9 cellular contexts compared by ENCODE assay signal in genomic region chrX:68432648-68433047, GRCh38. TPM values are rescaled to one million over a fixed set of nuclear protein-coding genes. Genes with fewer than 3 reads are reported as not detected.
DNase-seq lines count a peak whose midpoint lies in the region; ATAC-seq and TF ChIP-seq lines count a peak whose summit lies in the region.
"Had no signal": no experiment of that assay in that cellular context is flagged by ENCODE, and none has a peak within 500 bp of the region (broad histone marks: within the 10 kb centered on the region; RNA-seq: fewer than 3 reads in every experiment).

No MANE protein-coding gene starts in this region.

- peak; percentile 23 for DNase-seq in HT-29 (ENCODE audit: low spot score)
- no peak for DNase-seq in activated naive CD8-positive, alpha-beta T cell treated with anti-CD3 and anti-CD28 coated beads, Interleukin-2, amount 10 ng/mL, durations not matched to agents 7 days and 5 days
- DNase-seq in smooth muscle cell (lab: John Stamatoyannopoulos, UW; ENCODE audit: unreplicated experiment): no peak
- DNase-seq in hepatic stellate cell (ENCODE audit: low spot score): no peak
- DNase-seq in anterior cingulate cortex (lab: John Stamatoyannopoulos, UW): no peak

- no peaks in the 10 kb centered on the region for H3K4me1 ChIP-seq in iPS-18a (ENCODE audit: control insufficient read depth, low read depth, low read length)
- no peaks in the 10 kb centered on the region for H3K4me1 ChIP-seq in smooth muscle cell (ENCODE audit: low read depth)

- no peaks in the 10 kb centered on the region for H4K20me1 ChIP-seq in smooth muscle cell (ENCODE audit: low read depth)

- H3K9ac ChIP-seq in iPS-18a (ENCODE audit: low read length) (peak overlapping the region; percentile 36), smooth muscle cell (ENCODE audit: low read depth) (no peak overlapping the region)

- no peaks in the 10 kb centered on the region for H3K36me3 Mint-ChIP-seq in activated naive CD8-positive, alpha-beta T cell treated with anti-CD3 and anti-CD28 coated beads, Interleukin-2, amount 10 ng/mL, durations not matched to agents 7 days and 5 days

- H3K36me3 ChIP-seq in iPS-18a (ENCODE audit: control insufficient read depth, low read depth, low read length) (no peaks in the 10 kb centered on the region), smooth muscle cell (ENCODE audit: low read depth) (no peaks in the 10 kb centered on the region)
- H3K36me3 ChIP-seq: neutrophil had no signal

- peak overlapping the region; percentile 90 for H2AFZ ChIP-seq in smooth muscle cell (ENCODE audit: low read depth)

- no peaks in the 10 kb centered on the region for H3F3A ChIP-seq in smooth muscle cell (ENCODE audit: low read depth)

- POLR2A ChIA-PET in activated naive CD8-positive, alpha-beta T cell treated with anti-CD3 and anti-CD28 coated beads, Interleukin-2, amount 10 ng/mL, durations not matched to agents 7 days and 5 days (lab: Charles Lee): no interaction called here

- no peak overlapping the region for H3K27ac Mint-ChIP-seq in activated naive CD8-positive, alpha-beta T cell treated with anti-CD3 and anti-CD28 coated beads, Interleukin-2, amount 10 ng/mL, durations not matched to agents 7 days and 5 days

- WGBS in smooth muscle cell (ENCODE audit: low lambda C conversion rate): 47% methylated on average over 12 of the region's 12 CpGs

- peaks cover 2% of the 10 kb centered on the region for H3K4me1 Mint-ChIP-seq in activated naive CD8-positive, alpha-beta T cell treated with anti-CD3 and anti-CD28 coated beads, Interleukin-2, amount 10 ng/mL, durations not matched to agents 7 days and 5 days

- H3K4me3 Mint-ChIP-seq in activated naive CD8-positive, alpha-beta T cell treated with anti-CD3 and anti-CD28 coated beads, Interleukin-2, amount 10 ng/mL, durations not matched to agents 7 days and 5 days: peak overlapping the region; percentile 79

- no peaks in the 10 kb centered on the region for H3K79me2 ChIP-seq in smooth muscle cell (ENCODE audit: low read depth)

- H3K9me3 ChIP-seq in iPS-18a (ENCODE audit: control insufficient read depth, low read depth, low read length): peaks cover 16% of the 10 kb centered on the region
- no peaks in the 10 kb centered on the region for H3K9me3 ChIP-seq in smooth muscle cell (replicated peaks; ENCODE audit: low read depth)
- H3K9me3 ChIP-seq: neutrophil had no signal

- no peaks in the 10 kb centered on the region for H3K9me3 Mint-ChIP-seq in activated naive CD8-positive, alpha-beta T cell treated with anti-CD3 and anti-CD28 coated beads, Interleukin-2, amount 10 ng/mL, durations not matched to agents 7 days and 5 days

- no peak for ATAC-seq in activated naive CD8-positive, alpha-beta T cell treated with anti-CD3 and anti-CD28 coated beads, Interleukin-2, amount 10 ng/mL, durations not matched to agents 7 days and 5 days (ENCODE audit: low read depth)
- ATAC-seq in GM19023 (IDR thresholded peaks at IDR 0.05; ENCODE audit: unreplicated experiment): no peak
- ATAC-seq in GM21390 (IDR thresholded peaks at IDR 0.05; ENCODE audit: unreplicated experiment): no peak

- H3K27me3 ChIP-seq in iPS-18a (ENCODE audit: control insufficient read depth, insufficient read depth, low read length) (no peaks in the 10 kb centered on the region), smooth muscle cell (ENCODE audit: low read depth) (no peaks in the 10 kb centered on the region)

- H3K27me3 Mint-ChIP-seq in activated naive CD8-positive, alpha-beta T cell treated with anti-CD3 and anti-CD28 coated beads, Interleukin-2, amount 10 ng/mL, durations not matched to agents 7 days and 5 days: peaks cover 35% of the 10 kb centered on the region

- TF ChIP-seq CTCF in smooth muscle cell (IDR thresholded peaks at IDR 0.05; ENCODE audit: borderline replicate concordance, insufficient read depth, poor library complexity, severe bottlenecking): no peak

- H3K4me3 ChIP-seq in iPS-18a (ENCODE audit: low read length) (peak overlapping the region; percentile 68), smooth muscle cell (peak overlapping the region; percentile 72)

- H3K27ac ChIP-seq in iPS-18a (ENCODE audit: low read length) (no peak overlapping the region), smooth muscle cell (ENCODE audit: low read depth) (no peak overlapping the region)
- H3K27ac ChIP-seq: neutrophil had no signal

- H3K4me2 ChIP-seq in smooth muscle cell: peak overlapping the region; percentile 84

RNA-seq across cellular contexts. Expression of gene OPHN1, which starts 0.6 kb away (rescaled TPM):
- total RNA-seq in HT-29 (2014; rRNA removed; shearing (Covaris generic)): 6.9 and 17.7 TPM in 2 replicates
- under 1 TPM; 0.09 to 0.44 TPM for total RNA-seq in activated naive CD8-positive, alpha-beta T cell treated with anti-CD3 and anti-CD28 coated beads, Interleukin-2, amount 10 ng/mL, durations not matched to agents 7 days and 5 days
- total RNA-seq in smooth muscle cell: 2.3 and 7.1 TPM in 2 replicates
- 0.85 and 1.1 TPM in 2 replicates for polyA plus RNA-seq in smooth muscle cell
